11 cellular contexts compared by ENCODE assay signal in the genomic region with DNA sequence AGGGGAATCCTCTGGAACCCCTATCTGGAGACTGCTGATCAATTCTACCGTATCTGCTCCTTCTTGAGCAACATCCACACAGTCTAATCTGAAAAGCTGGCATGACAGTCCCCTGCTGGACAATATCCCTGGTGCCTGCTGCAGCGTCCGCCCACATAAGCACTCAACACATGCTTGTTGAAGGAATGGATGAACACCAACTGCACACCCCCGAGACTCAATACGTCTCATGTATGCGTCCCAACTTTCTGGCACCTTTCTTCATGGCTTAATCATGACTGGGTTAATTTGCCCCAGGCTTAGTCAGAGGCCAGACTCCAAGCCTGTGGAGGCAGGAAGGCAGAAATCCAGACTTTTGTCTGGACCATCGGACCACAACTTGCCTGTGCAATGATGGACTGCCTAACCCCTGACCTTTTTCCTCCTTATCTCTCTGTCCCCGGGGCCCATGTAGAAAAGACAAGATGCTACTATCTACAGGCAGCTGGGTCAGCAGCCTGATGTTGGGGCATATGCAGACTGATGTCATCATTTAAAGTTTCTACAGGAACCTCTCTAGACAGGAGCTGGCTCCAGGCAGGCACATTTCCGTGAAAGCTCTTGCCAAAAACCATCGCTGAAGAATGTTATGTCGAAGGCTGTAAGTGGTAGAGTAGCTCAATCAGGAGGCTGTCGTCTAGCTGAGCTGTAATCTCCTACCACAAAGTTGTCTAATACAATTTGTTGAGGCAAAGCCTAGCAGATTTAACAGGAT.
DNase-seq lines count a peak whose midpoint lies in the region; ATAC-seq and TF ChIP-seq lines count a peak whose summit lies in the region.
"Had no signal": no experiment of that assay in that cellular context is flagged by ENCODE, and none has a peak within 500 bp of the region (broad histone marks: within the 10 kb centered on the region; RNA-seq: fewer than 3 reads in every experiment).

No MANE protein-coding gene starts in this region.

- H3K9me3 ChIP-seq in RWPE2 (ENCODE audit: severe bottlenecking), result no peaks in the 10 kb centered on the region

- peak overlapping the region; percentile 94 for H3K27ac ChIP-seq in RWPE2 (ENCODE audit: poor library complexity, severe bottlenecking)

- peak; percentile 80 for ATAC-seq in RWPE2 (ENCODE audit: low read depth)
- no peak for ATAC-seq in activated naive CD8-positive, alpha-beta T cell treated with anti-CD3 and anti-CD28 coated beads, Interleukin-2, amount 50 U/mL, for 24 hours
- ATAC-seq in sciatic nerve, result no peak
- ATAC-seq: activated CD8-positive, alpha-beta T cell treated with anti-CD3 and anti-CD28 coated beads, Interleukin-2, amount 10 ng/mL, durations not matched to agents 7 days and 5 days had no signal

- H3K4me3 Mint-ChIP-seq in osteocyte (ENCODE audit: unreplicated experiment), result no peak overlapping the region
- H3K4me3 Mint-ChIP-seq in activated naive CD8-positive, alpha-beta T cell treated with anti-CD3 and anti-CD28 coated beads, Interleukin-2, amount 50 U/mL, for 24 hours, result no peak overlapping the region
- H3K4me3 Mint-ChIP-seq: activated CD8-positive, alpha-beta T cell treated with anti-CD3 and anti-CD28 coated beads, Interleukin-2, amount 10 ng/mL, durations not matched to agents 7 days and 5 days had no signal

- peak overlapping the region; percentile 85 for H3K27ac Mint-ChIP-seq in osteocyte (ENCODE audit: unreplicated experiment)
- H3K27ac Mint-ChIP-seq in activated naive CD8-positive, alpha-beta T cell treated with anti-CD3 and anti-CD28 coated beads, Interleukin-2, amount 50 U/mL, for 24 hours, result no peak overlapping the region
- H3K27ac Mint-ChIP-seq: activated CD8-positive, alpha-beta T cell treated with anti-CD3 and anti-CD28 coated beads, Interleukin-2, amount 10 ng/mL, durations not matched to agents 7 days and 5 days had no signal

- H3K36me3 ChIP-seq in RWPE2 (ENCODE audit: low read depth), result no peaks in the 10 kb centered on the region

- in situ Hi-C loops in G401 (cut with HindIII; ENCODE audit: low sequenced_read_pairs), result no loop called here

- peak; percentile 58 for DNase-seq in G401 (ENCODE audit: low spot score)
- DNase-seq in RWPE2 (ENCODE audit: low spot score), result no peak
- peak; percentile 93 for DNase-seq in fibroblast of mammary gland (ENCODE audit: low read depth)
- no peak for DNase-seq in osteocyte (ENCODE audit: extremely low spot score, unreplicated experiment)
- DNase-seq in T-helper 9 cell, result no peak
- DNase-seq in NCI-H524 treated with DMSO at 0.1 percent for 48 hours (lab: John Stamatoyannopoulos, UW), result no peak
- no peak for DNase-seq in activated naive CD8-positive, alpha-beta T cell treated with anti-CD3 and anti-CD28 coated beads, Interleukin-2, amount 50 U/mL, for 24 hours
- DNase-seq in sciatic nerve (ENCODE audit: low spot score), result no peak
- DNase-seq: activated CD8-positive, alpha-beta T cell treated with anti-CD3 and anti-CD28 coated beads, Interleukin-2, amount 10 ng/mL, durations not matched to agents 7 days and 5 days; NCI-H1694; stimulated activated CD4-positive, alpha-beta T cell treated with anti-CD3 and anti-CD28 coated beads, Interleukin-12 subunit alpha, Interleukin-12 subunit beta, amount 100 ng/mL, for 4 hours had no signal

- no peak overlapping the region for H3K4me3 ChIP-seq in RWPE2 (ENCODE audit: severe bottlenecking)
- no peak overlapping the region for H3K4me3 ChIP-seq in fibroblast of mammary gland (ENCODE audit: control insufficient read depth, low read depth, low read length)

- no peaks in the 10 kb centered on the region for H3K9me3 Mint-ChIP-seq in osteocyte (ENCODE audit: unreplicated experiment)
- no peaks in the 10 kb centered on the region for H3K9me3 Mint-ChIP-seq in activated naive CD8-positive, alpha-beta T cell treated with anti-CD3 and anti-CD28 coated beads, Interleukin-2, amount 50 U/mL, for 24 hours

- TF ChIP-seq CTCF in RWPE2 (IDR thresholded peaks at IDR 0.05; ENCODE audit: poor library complexity, severe bottlenecking) (peak; percentile 61), fibroblast of mammary gland (conservative IDR thresholded peaks at IDR 0.05; ENCODE audit: control insufficient read depth, insufficient read depth, low read depth, low read length) (peak; percentile 37), osteocyte (IDR thresholded peaks at IDR 0.05) (peak; percentile 27)

- H3K4me1 Mint-ChIP-seq in osteocyte (ENCODE audit: unreplicated experiment), result peaks cover 52% of the 10 kb centered on the region
- no peaks in the 10 kb centered on the region for H3K4me1 Mint-ChIP-seq in activated naive CD8-positive, alpha-beta T cell treated with anti-CD3 and anti-CD28 coated beads, Interleukin-2, amount 50 U/mL, for 24 hours

- no peaks in the 10 kb centered on the region for H3K36me3 Mint-ChIP-seq in osteocyte (ENCODE audit: unreplicated experiment)
- H3K36me3 Mint-ChIP-seq in activated naive CD8-positive, alpha-beta T cell treated with anti-CD3 and anti-CD28 coated beads, Interleukin-2, amount 50 U/mL, for 24 hours (ENCODE audit: low read depth), result no peaks in the 10 kb centered on the region

- peaks cover 19% of the 10 kb centered on the region for H3K4me1 ChIP-seq in RWPE2 (ENCODE audit: insufficient read depth, poor library complexity, severe bottlenecking)

- no peaks in the 10 kb centered on the region for H3K27me3 ChIP-seq in RWPE2 (ENCODE audit: insufficient read depth, poor library complexity, severe bottlenecking)

- H3K27me3 Mint-ChIP-seq in osteocyte (ENCODE audit: unreplicated experiment), result no peaks in the 10 kb centered on the region
- H3K27me3 Mint-ChIP-seq in activated naive CD8-positive, alpha-beta T cell treated with anti-CD3 and anti-CD28 coated beads, Interleukin-2, amount 50 U/mL, for 24 hours, result peaks cover 15% of the 10 kb centered on the region

- intact Hi-C loops in sciatic nerve (cut with DNase I), result loop anchor here (5.0 kb wide), 1 partner anchor 229 kb away; a partner anchor contains a TSS

Comparison
In these comparisons a context has a peak if more than half of its experiments do, and no peak if none do; other contexts are left out.
1. DNase-seq: peak in G401 (single experiment) and fibroblast of mammary gland (single experiment); none in RWPE2 (single experiment), osteocyte (single experiment), T-helper 9 cell (single experiment), NCI-H524 treated with DMSO at 0.1 percent for 48 hours (single experiment), activated naive CD8-positive, alpha-beta T cell treated with anti-CD3 and anti-CD28 coated beads, Interleukin-2, amount 50 U/mL, for 24 hours (single experiment) and sciatic nerve (single experiment).
2. Peak in every context shown above with its lines, with median percentiles within 50 percentile points of each other: CTCF ChIP-seq.